Comparison of ENCODE assay signal across 20 cellular contexts in genomic region chr2:219296142-219296541, GRCh38. TPM values are rescaled to one million over a fixed set of nuclear protein-coding genes. Genes with fewer than 3 reads are reported as not detected.
DNase-seq lines count a peak whose midpoint lies in the region; ATAC-seq lines count a peak whose summit lies in the region.
"Had no signal": no experiment of that assay in that cellular context is flagged by ENCODE, and none has a peak within 500 bp of the region (broad histone marks: within the 10 kb centered on the region; RNA-seq: fewer than 3 reads in every experiment).

No MANE protein-coding gene starts in this region.

- no peak overlapping the region for H2BK5ac ChIP-seq in neuronal stem cell (ENCODE audit: low read length)

- H3K4me1 Mint-ChIP-seq in activated naive CD4-positive, alpha-beta T cell treated with anti-CD3 and anti-CD28 coated beads, Interleukin-2, amount 50 U/mL, for 24 hours = peaks cover 30% of the 10 kb centered on the region
- H3K4me1 Mint-ChIP-seq in central memory CD8-positive, alpha-beta T cell = peaks cover 19% of the 10 kb centered on the region
- peaks cover 23% of the 10 kb centered on the region for H3K4me1 Mint-ChIP-seq in activated T-cell treated with anti-CD3 and anti-CD28 coated beads, Interleukin-2, amount 50 U/mL, for 72 hours (ENCODE audit: low read depth)

- peaks cover 0 to 2% of the 10 kb centered on the region in 2 donors for H3K9me3 ChIP-seq in neuronal stem cell (replicated peaks in 1 of 2; ENCODE audit: control insufficient read depth in 2 of 2, insufficient read depth in 1 of 2, low read depth in 1 of 2, low read length in 2 of 2)
- H3K9me3 ChIP-seq: A549; BLaER1 treated with 17β-estradiol and CSF1 and Interleukin-3, amounts not matched to agents 10 nM and 100 nM had no signal

- no peak overlapping the region for H3K23ac ChIP-seq in neuronal stem cell (ENCODE audit: low read depth, low read length, poor library complexity)

- no peak overlapping the region for H3K4me3 ChIP-seq in H7 (ENCODE audit: insufficient read depth, low read depth, low read length)
- H3K4me3 ChIP-seq in neuronal stem cell (ENCODE audit: low read length in 2 of 2) = no peak overlapping the region
- H3K4me3 ChIP-seq: A549; BLaER1 treated with 17β-estradiol and CSF1 and Interleukin-3, amounts not matched to agents 10 nM and 100 nM; GM23338; PC-9 had no signal

- peak overlapping the region; percentile 48 for H2AK5ac ChIP-seq in neuronal stem cell (ENCODE audit: low read depth, low read length)

- peaks cover 20 to 24% of the 10 kb centered on the region in 2 donors for H3K4me1 ChIP-seq in neuronal stem cell (ENCODE audit: control insufficient read depth in 2 of 2, insufficient read depth in 1 of 2, low read depth in 1 of 2, low read length in 2 of 2)

- peaks cover 19% of the 10 kb centered on the region for H3K27me3 ChIP-seq in H7 (ENCODE audit: control insufficient read depth, insufficient read depth, low read length)
- H3K27me3 ChIP-seq in neuronal stem cell (ENCODE audit: control insufficient read depth in 3 of 3, insufficient read depth in 3 of 3, low read depth in 1 of 3, low read length in 3 of 3) = peaks cover 0 to 28% (median 0%) of the 10 kb centered on the region in 3 experiments

- no peaks in the 10 kb centered on the region for H3K79me1 ChIP-seq in neuronal stem cell (ENCODE audit: low read depth, low read length)

- H3K9ac ChIP-seq in neuronal stem cell (ENCODE audit: low read depth, low read length, poor library complexity) = peak overlapping the region; percentile 18
- H3K9ac ChIP-seq: BLaER1 treated with 17β-estradiol and CSF1 and Interleukin-3, amounts not matched to agents 10 nM and 100 nM had no signal

- no peak overlapping the region for H3K14ac ChIP-seq in neuronal stem cell (ENCODE audit: low read length)

- no peak overlapping the region for H4K91ac ChIP-seq in neuronal stem cell (ENCODE audit: low read depth, low read length, poor library complexity)

- no peak for ATAC-seq in activated naive CD4-positive, alpha-beta T cell treated with anti-CD3 and anti-CD28 coated beads, Interleukin-2, amount 50 U/mL, for 72 hours
- ATAC-seq in central memory CD8-positive, alpha-beta T cell (replicated peaks; ENCODE audit: extremely low read depth, poor library complexity, severe bottlenecking) = no peak
- no peak for ATAC-seq in GM19328 (IDR thresholded peaks at IDR 0.05; ENCODE audit: unreplicated experiment)
- no peak for ATAC-seq in activated T-cell treated with anti-CD3 and anti-CD28 coated beads, Interleukin-2, amount 50 U/mL, for 72 hours (replicated peaks in 1 of 2)
- ATAC-seq: A549, GM23338 had no signal

- H3K4ac ChIP-seq in neuronal stem cell (ENCODE audit: low read length) = no peak overlapping the region

- H3K27me3 Mint-ChIP-seq in activated naive CD4-positive, alpha-beta T cell treated with anti-CD3 and anti-CD28 coated beads, Interleukin-2, amount 50 U/mL, for 24 hours = peaks cover 3% of the 10 kb centered on the region
- peaks cover 14% of the 10 kb centered on the region for H3K27me3 Mint-ChIP-seq in central memory CD8-positive, alpha-beta T cell
- H3K27me3 Mint-ChIP-seq in activated T-cell treated with anti-CD3 and anti-CD28 coated beads, Interleukin-2, amount 50 U/mL, for 72 hours (ENCODE audit: low read depth) = peaks cover 10% of the 10 kb centered on the region

- H3K36me3 ChIP-seq in H7 (replicated peaks; ENCODE audit: control insufficient read depth, insufficient read depth, low read length) = no peaks in the 10 kb centered on the region
- H3K36me3 ChIP-seq in neuronal stem cell (replicated peaks in 1 of 2; ENCODE audit: control insufficient read depth in 2 of 2, insufficient read depth in 2 of 2, low read length in 2 of 2) = no peaks in the 10 kb centered on the region
- H3K36me3 ChIP-seq: BLaER1 treated with 17β-estradiol and CSF1 and Interleukin-3, amounts not matched to agents 10 nM and 100 nM had no signal

- H2AFZ ChIP-seq in neuronal stem cell (ENCODE audit: low read length) = no peak overlapping the region
- H2AFZ ChIP-seq: GM23338, PC-9 had no signal

- no peaks in the 10 kb centered on the region for H3K9me3 Mint-ChIP-seq in activated naive CD4-positive, alpha-beta T cell treated with anti-CD3 and anti-CD28 coated beads, Interleukin-2, amount 50 U/mL, for 24 hours
- H3K9me3 Mint-ChIP-seq in activated naive CD4-positive, alpha-beta T cell treated with anti-CD3 and anti-CD28 coated beads, Interleukin-2, amount 50 U/mL, for 72 hours = no peaks in the 10 kb centered on the region
- no peaks in the 10 kb centered on the region for H3K9me3 Mint-ChIP-seq in central memory CD8-positive, alpha-beta T cell
- H3K9me3 Mint-ChIP-seq in activated T-cell treated with anti-CD3 and anti-CD28 coated beads, Interleukin-2, amount 50 U/mL, for 72 hours = no peaks in the 10 kb centered on the region
- H3K9me3 Mint-ChIP-seq: CD8-positive, alpha-beta T cell; GM23338 had no signal

- H3K27ac Mint-ChIP-seq in activated naive CD4-positive, alpha-beta T cell treated with anti-CD3 and anti-CD28 coated beads, Interleukin-2, amount 50 U/mL, for 24 hours = no peak overlapping the region
- H3K27ac Mint-ChIP-seq in activated naive CD4-positive, alpha-beta T cell treated with anti-CD3 and anti-CD28 coated beads, Interleukin-2, amount 50 U/mL, for 72 hours = no peak overlapping the region
- peak overlapping the region; percentile 83 for H3K27ac Mint-ChIP-seq in central memory CD8-positive, alpha-beta T cell (ENCODE audit: low read depth)
- no peak overlapping the region for H3K27ac Mint-ChIP-seq in activated T-cell treated with anti-CD3 and anti-CD28 coated beads, Interleukin-2, amount 50 U/mL, for 72 hours
- H3K27ac Mint-ChIP-seq: GM23338 had no signal

- H3K4me2 ChIP-seq in neuronal stem cell (ENCODE audit: insufficient read depth, low read length, poor library complexity, severe bottlenecking) = no peak overlapping the region
- H3K4me2 ChIP-seq: A549; BLaER1 treated with 17β-estradiol and CSF1 and Interleukin-3, amounts not matched to agents 10 nM and 100 nM; GM23338; PC-9 had no signal

- WGBS in neuronal stem cell (ENCODE audit: extremely low coverage in 2 of 2, insufficient read length in 2 of 2, insufficient replicate concordance in 1 of 2), 2 donors = no CpG with 5 or more reads among the region's 14 CpGs

- H3K27ac ChIP-seq in neuronal stem cell (replicated peaks; ENCODE audit: low read length) = no peak overlapping the region
- H3K27ac ChIP-seq: A549; BLaER1 treated with 17β-estradiol and CSF1 and Interleukin-3, amounts not matched to agents 10 nM and 100 nM; PC-9; RWPE1 had no signal

- H3K36me3 Mint-ChIP-seq in activated naive CD4-positive, alpha-beta T cell treated with anti-CD3 and anti-CD28 coated beads, Interleukin-2, amount 50 U/mL, for 24 hours = no peaks in the 10 kb centered on the region
- H3K36me3 Mint-ChIP-seq in activated naive CD4-positive, alpha-beta T cell treated with anti-CD3 and anti-CD28 coated beads, Interleukin-2, amount 50 U/mL, for 72 hours = no peaks in the 10 kb centered on the region
- peaks cover 6% of the 10 kb centered on the region for H3K36me3 Mint-ChIP-seq in central memory CD8-positive, alpha-beta T cell (ENCODE audit: insufficient read depth)
- no peaks in the 10 kb centered on the region for H3K36me3 Mint-ChIP-seq in activated T-cell treated with anti-CD3 and anti-CD28 coated beads, Interleukin-2, amount 50 U/mL, for 72 hours (ENCODE audit: insufficient read depth in 2 of 2)
- H3K36me3 Mint-ChIP-seq: CD8-positive, alpha-beta T cell had no signal

- no peak overlapping the region for H2BK12ac ChIP-seq in neuronal stem cell (ENCODE audit: low read length)

- H2BK15ac ChIP-seq in neuronal stem cell (ENCODE audit: low read length) = no peak overlapping the region

- DNase-seq in activated naive CD4-positive, alpha-beta T cell treated with anti-CD3 and anti-CD28 coated beads, Interleukin-2, amount 50 U/mL, for 72 hours (ENCODE audit: low spot score in 2 of 2) = no peak
- DNase-seq in H7 (peak; percentile 36), neuronal stem cell (ENCODE audit: low spot score) (no peak), globus pallidus (ENCODE audit: low spot score) (no peak)
- DNase-seq in central memory CD8-positive, alpha-beta T cell (ENCODE audit: low spot score in 2 of 2) = no peak
- DNase-seq in activated T-cell treated with anti-CD3 and anti-CD28 coated beads, Interleukin-2, amount 50 U/mL, for 72 hours = no peak
- DNase-seq: DMS53, KG1, MV-4-11, NCI-H187, NCI-H226, NCI-H524 treated with DMSO at 0.1 percent for 48 hours, PC-9 had no signal

- H4K8ac ChIP-seq in neuronal stem cell (ENCODE audit: low read depth, low read length) = no peak overlapping the region

- H3K18ac ChIP-seq in neuronal stem cell (ENCODE audit: low read length) = no peak overlapping the region

- H2BK120ac ChIP-seq in neuronal stem cell (ENCODE audit: low read depth, low read length) = no peak overlapping the region

- H3K4me3 Mint-ChIP-seq in activated naive CD4-positive, alpha-beta T cell treated with anti-CD3 and anti-CD28 coated beads, Interleukin-2, amount 50 U/mL, for 24 hours = peak overlapping the region; percentile 7
- peak overlapping the region; percentile 45 for H3K4me3 Mint-ChIP-seq in central memory CD8-positive, alpha-beta T cell
- H3K4me3 Mint-ChIP-seq in activated T-cell treated with anti-CD3 and anti-CD28 coated beads, Interleukin-2, amount 50 U/mL, for 72 hours = no peak overlapping the region
- H3K4me3 Mint-ChIP-seq: CD8-positive, alpha-beta T cell had no signal

RNA-seq across cellular contexts. Expression of gene PTPRN, which starts 13.1 kb away (rescaled TPM):
- total RNA-seq in activated naive CD4-positive, alpha-beta T cell treated with anti-CD3 and anti-CD28 coated beads, Interleukin-2, amount 50 U/mL, for 72 hours = 1 to 10 TPM in 1 of 2 donors, under 1 TPM in 1; 0.09 to 3.1 TPM
- 0.73 and 2.0 TPM in 2 replicates for total RNA-seq in H7 (2014; rRNA removed; shearing (Covaris generic))
- 0.36 TPM for polyA plus RNA-seq in neuronal stem cell (2013, experiment 1 of 2)
- 0.47 TPM for polyA plus RNA-seq in neuronal stem cell (2013, experiment 2 of 2)
- total RNA-seq in activated T-cell treated with anti-CD3 and anti-CD28 coated beads, Interleukin-2, amount 50 U/mL, for 72 hours = 1 to 10 TPM; 1.7 to 2.5 TPM
- total RNA-seq: PC-9 had no signal

RNA-seq across cellular contexts. Expression of gene DNAJB2, which starts 17.0 kb away (rescaled TPM):
- 10 to 100 TPM; 59.7 to 67.2 TPM for total RNA-seq in activated naive CD4-positive, alpha-beta T cell treated with anti-CD3 and anti-CD28 coated beads, Interleukin-2, amount 50 U/mL, for 72 hours
- 29.1 and 38.6 TPM in 2 replicates for total RNA-seq in H7 (2014; rRNA removed; shearing (Covaris generic))
- polyA plus RNA-seq in neuronal stem cell (2013, experiment 1 of 2) = 39.6 TPM
- polyA plus RNA-seq in neuronal stem cell (2013, experiment 2 of 2) = 39.1 TPM
- total RNA-seq in activated T-cell treated with anti-CD3 and anti-CD28 coated beads, Interleukin-2, amount 50 U/mL, for 72 hours = 10 to 100 TPM; 71.1 to 88.1 TPM

RNA-seq across cellular contexts. Expression of gene RESP18, which starts 36.4 kb away (rescaled TPM):
- total RNA-seq in activated naive CD4-positive, alpha-beta T cell treated with anti-CD3 and anti-CD28 coated beads, Interleukin-2, amount 50 U/mL, for 72 hours = not detected
- total RNA-seq in H7 (2014; rRNA removed; shearing (Covaris generic)) = not detected in 2 replicates
- not detected for polyA plus RNA-seq in neuronal stem cell (2013, experiment 1 of 2)
- not detected for polyA plus RNA-seq in neuronal stem cell (2013, experiment 2 of 2)
- total RNA-seq in activated T-cell treated with anti-CD3 and anti-CD28 coated beads, Interleukin-2, amount 50 U/mL, for 72 hours = not detected
- total RNA-seq: CD8-positive, alpha-beta T cell; GM23338; PC-9 had no signal
- polyA plus RNA-seq: A549, GM23338 had no signal

RNA-seq across cellular contexts. Expression of gene TUBA4A, which starts 42.4 kb away (rescaled TPM):
- total RNA-seq in activated naive CD4-positive, alpha-beta T cell treated with anti-CD3 and anti-CD28 coated beads, Interleukin-2, amount 50 U/mL, for 72 hours = 100 to 1,000 TPM; 240 to 410 TPM
- 20.3 and 43.9 TPM in 2 replicates for total RNA-seq in H7 (2014; rRNA removed; shearing (Covaris generic))
- 0.42 TPM for polyA plus RNA-seq in neuronal stem cell (2013, experiment 1 of 2)
- polyA plus RNA-seq in neuronal stem cell (2013, experiment 2 of 2) = 0.78 TPM
- total RNA-seq in activated T-cell treated with anti-CD3 and anti-CD28 coated beads, Interleukin-2, amount 50 U/mL, for 72 hours = 10 to 100 TPM; 82.0 to 99.8 TPM

RNA-seq across cellular contexts. Expression of gene TUBA4B, which starts 43.1 kb away (rescaled TPM):
- total RNA-seq in activated naive CD4-positive, alpha-beta T cell treated with anti-CD3 and anti-CD28 coated beads, Interleukin-2, amount 50 U/mL, for 72 hours = not detected
- 0.28 TPM in 1 of 2 replicates, not detected in the other for total RNA-seq in H7 (2014; rRNA removed; shearing (Covaris generic))
- polyA plus RNA-seq in neuronal stem cell (2013, experiment 1 of 2) = not detected
- polyA plus RNA-seq in neuronal stem cell (2013, experiment 2 of 2) = not detected
- total RNA-seq in activated T-cell treated with anti-CD3 and anti-CD28 coated beads, Interleukin-2, amount 50 U/mL, for 72 hours = not detected
- total RNA-seq: CD8-positive, alpha-beta T cell; PC-9 had no signal
- polyA plus RNA-seq: GM23338 had no signal

Comparison
In these comparisons a context has a peak if more than half of its experiments do, and no peak if none do; other contexts are left out.
1. H3K4me3 Mint-ChIP-seq: peak in activated naive CD4-positive, alpha-beta T cell treated with anti-CD3 and anti-CD28 coated beads, Interleukin-2, amount 50 U/mL, for 24 hours (single experiment) and central memory CD8-positive, alpha-beta T cell (single experiment); none in activated T-cell treated with anti-CD3 and anti-CD28 coated beads, Interleukin-2, amount 50 U/mL, for 72 hours (0 of 2).